In genomic region chr22:33526434-33527107, GRCh38 we compare ENCODE assay signal across 27 cellular contexts.
"Had no signal": no experiment of that assay in that cellular context is flagged by ENCODE, and none has a peak within 500 bp of the region (broad histone marks: within the 10 kb centered on the region; RNA-seq: fewer than 3 reads in every experiment).

No MANE protein-coding gene starts in this region.

- H3K4me3 Mint-ChIP-seq: mesothelial cell of epicardium; naive thymus-derived CD4-positive, alpha-beta T cell; natural killer cell treated with Interleukin-12 subunit alpha and Interleukin-12 subunit beta and Interleukin-15 and Interleukin-18, amount 100 ng/mL, for 72 hours; neural crest cell; stimulated activated effector memory CD8-positive, alpha-beta T cell treated with anti-CD3 and anti-CD28 coated beads, Interleukin-12 subunit alpha, Interleukin-12 subunit beta, amount 100 ng/mL, for 72 hours; stimulated activated naive CD8-positive, alpha-beta T cell treated with anti-CD3 and anti-CD28 coated beads, Interleukin-15, amount 100 ng/mL, for 72 hours; type B pancreatic cell had no signal

- H3K79me2 ChIP-seq: parathyroid adenoma had no signal

- H3K4me1 Mint-ChIP-seq: stimulated activated effector memory CD8-positive, alpha-beta T cell treated with anti-CD3 and anti-CD28 coated beads, Interleukin-12 subunit alpha, Interleukin-12 subunit beta, amount 100 ng/mL, for 72 hours; stimulated activated naive CD8-positive, alpha-beta T cell treated with anti-CD3 and anti-CD28 coated beads, Interleukin-15, amount 100 ng/mL, for 72 hours had no signal

- DNase-seq: head of caudate nucleus; hippocampal formation; kidney; left colon; left lung; lower lobe of right lung; mammary epithelial cell; mesendoderm; naive thymus-derived CD4-positive, alpha-beta T cell; nucleus accumbens; retina; right cardiac atrium; sigmoid colon; small intestine; spleen; stimulated activated CD4-positive, alpha-beta T cell treated with anti-CD3 and anti-CD28 coated beads, Interleukin-4, amount 100 ng/mL, for 24 hours; stimulated activated naive CD4-positive, alpha-beta T cell treated with Interleukin-2 at 50 U/mL for 16 hours; stimulated activated naive CD8-positive, alpha-beta T cell treated with anti-CD3 and anti-CD28 coated beads, Interleukin-15, amount 100 ng/mL, for 72 hours; substantia nigra had no signal

- H3K36me3 Mint-ChIP-seq: mesothelial cell of epicardium; naive thymus-derived CD4-positive, alpha-beta T cell; natural killer cell treated with Interleukin-12 subunit alpha and Interleukin-12 subunit beta and Interleukin-15 and Interleukin-18, amount 100 ng/mL, for 72 hours; stimulated activated effector memory CD8-positive, alpha-beta T cell treated with anti-CD3 and anti-CD28 coated beads, Interleukin-12 subunit alpha, Interleukin-12 subunit beta, amount 100 ng/mL, for 72 hours had no signal

- H3K27ac ChIP-seq: left lung, lower lobe of right lung, parathyroid adenoma, sigmoid colon, spleen, tibial nerve, vagina had no signal

- H3K36me3 ChIP-seq: left lung, lower lobe of right lung, sigmoid colon, spleen, tibial nerve, vagina had no signal

- H3K27ac Mint-ChIP-seq: mesothelial cell of epicardium; naive thymus-derived CD4-positive, alpha-beta T cell; natural killer cell treated with Interleukin-12 subunit alpha and Interleukin-12 subunit beta and Interleukin-15 and Interleukin-18, amount 100 ng/mL, for 72 hours; stimulated activated effector memory CD8-positive, alpha-beta T cell treated with anti-CD3 and anti-CD28 coated beads, Interleukin-12 subunit alpha, Interleukin-12 subunit beta, amount 100 ng/mL, for 72 hours; stimulated activated naive CD8-positive, alpha-beta T cell treated with anti-CD3 and anti-CD28 coated beads, Interleukin-15, amount 100 ng/mL, for 72 hours; type B pancreatic cell had no signal

- H3K27me3 Mint-ChIP-seq: naive thymus-derived CD4-positive, alpha-beta T cell; natural killer cell treated with Interleukin-12 subunit alpha and Interleukin-12 subunit beta and Interleukin-15 and Interleukin-18, amount 100 ng/mL, for 72 hours; stimulated activated naive CD8-positive, alpha-beta T cell treated with anti-CD3 and anti-CD28 coated beads, Interleukin-15, amount 100 ng/mL, for 72 hours; type B pancreatic cell had no signal

- H3K4me3 ChIP-seq: left lung, lower lobe of right lung, sigmoid colon, spleen, tibial nerve, vagina had no signal

- H2AFZ ChIP-seq: parathyroid adenoma had no signal

- FAIRE-seq: kidney, small intestine had no signal

- H3K9me3 ChIP-seq: left lung, lower lobe of right lung, sigmoid colon, tibial nerve, vagina had no signal

- H3K4me1 ChIP-seq: left lung, lower lobe of right lung had no signal

- H3K9ac ChIP-seq: parathyroid adenoma had no signal

- H3K9me3 Mint-ChIP-seq: natural killer cell treated with Interleukin-12 subunit alpha and Interleukin-12 subunit beta and Interleukin-15 and Interleukin-18, amount 100 ng/mL, for 72 hours; neural crest cell had no signal

- ATAC-seq: left colon; left lung; lower lobe of right lung; naive thymus-derived CD4-positive, alpha-beta T cell; natural killer cell treated with Interleukin-12 subunit alpha and Interleukin-12 subunit beta and Interleukin-15 and Interleukin-18, amount 100 ng/mL, for 72 hours; right cardiac atrium; stimulated activated effector memory CD8-positive, alpha-beta T cell treated with anti-CD3 and anti-CD28 coated beads, Interleukin-12 subunit alpha, Interleukin-12 subunit beta, amount 100 ng/mL, for 72 hours; stimulated activated naive CD8-positive, alpha-beta T cell treated with anti-CD3 and anti-CD28 coated beads, Interleukin-15, amount 100 ng/mL, for 72 hours had no signal

- H3K27me3 ChIP-seq: left lung, sigmoid colon, spleen, tibial nerve, vagina had no signal
